Comparison of ENCODE assay signal across 1 cellular context in the genomic region with DNA sequence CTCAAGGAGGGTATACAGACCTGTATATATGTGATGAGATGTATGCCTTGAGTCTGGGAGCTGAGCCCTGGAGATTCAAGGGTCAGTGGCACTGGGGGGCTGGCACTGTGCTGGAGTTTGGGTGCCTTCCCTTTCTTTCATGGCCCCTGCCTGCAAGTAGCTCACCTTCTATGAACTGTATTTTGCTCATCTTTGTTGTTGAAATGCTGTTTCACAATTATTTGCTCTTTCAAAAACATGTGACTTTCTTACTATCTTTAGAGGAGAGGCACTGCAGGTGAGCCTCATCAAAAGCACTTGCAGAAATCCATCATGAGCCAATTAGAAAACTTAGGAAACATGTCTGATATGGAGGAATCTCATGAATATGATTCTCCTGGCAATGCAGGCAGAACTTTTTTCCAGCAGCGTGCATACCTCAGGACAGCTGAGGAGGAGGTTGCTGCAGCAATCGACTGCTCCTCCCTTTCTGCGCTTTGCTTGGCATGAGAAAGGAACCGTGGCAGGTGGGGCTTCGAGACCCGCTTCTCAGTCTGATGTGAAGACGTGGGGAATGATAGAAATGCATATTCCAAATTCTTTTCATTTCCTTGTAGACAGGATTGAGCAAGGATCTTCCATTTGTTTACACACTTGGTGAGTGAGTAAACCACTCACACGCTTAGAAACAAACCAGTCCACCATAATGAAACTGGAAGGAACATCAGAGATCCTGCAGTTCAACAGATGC.
A peak's percentile ranks its signal among the peaks of the same experiment; 100 is the strongest.
TF ChIP-seq lines count a peak whose summit lies in the region.

No MANE protein-coding gene starts in this region.

TF ChIP-seq in IMR-90, 13 proteins besides CTCF, POLR2A, EP300 and RAD21 (continued from another document):
- TF ChIP-seq CEBPB (IDR thresholded peaks at IDR 0.05; ENCODE audit: low read depth, low read length) (peak; percentile 92), CHD1 (IDR thresholded peaks at IDR 0.05; ENCODE audit: low read depth, low read length) (no peak), BHLHE40 (IDR thresholded peaks at IDR 0.05; ENCODE audit: low read depth, low read length) (0 out of 2 replicates have a peak, but pooled peaks have one; percentile 10), NFE2L2 (IDR thresholded peaks at IDR 0.05; ENCODE audit: low read depth, low read length) (0 out of 2 replicates have a peak, but pooled peaks have one; percentile 18), SMC3 (IDR thresholded peaks at IDR 0.05; ENCODE audit: low read depth, low read length) (no peak), MAFK (IDR thresholded peaks at IDR 0.05; ENCODE audit: low read depth, low read length) (no peak), RCOR1 (IDR thresholded peaks at IDR 0.05; ENCODE audit: insufficient replicate concordance, low read length) (peak; percentile 55), MAZ (IDR thresholded peaks at IDR 0.05; ENCODE audit: borderline replicate concordance, low read depth, low read length) (peak; percentile 10; the same call in 1 of the 2 replicates), MXI1 (IDR thresholded peaks at IDR 0.05; ENCODE audit: borderline replicate concordance, low read depth, low read length) (no peak)
- TF ChIP-seq, protein P1, sequence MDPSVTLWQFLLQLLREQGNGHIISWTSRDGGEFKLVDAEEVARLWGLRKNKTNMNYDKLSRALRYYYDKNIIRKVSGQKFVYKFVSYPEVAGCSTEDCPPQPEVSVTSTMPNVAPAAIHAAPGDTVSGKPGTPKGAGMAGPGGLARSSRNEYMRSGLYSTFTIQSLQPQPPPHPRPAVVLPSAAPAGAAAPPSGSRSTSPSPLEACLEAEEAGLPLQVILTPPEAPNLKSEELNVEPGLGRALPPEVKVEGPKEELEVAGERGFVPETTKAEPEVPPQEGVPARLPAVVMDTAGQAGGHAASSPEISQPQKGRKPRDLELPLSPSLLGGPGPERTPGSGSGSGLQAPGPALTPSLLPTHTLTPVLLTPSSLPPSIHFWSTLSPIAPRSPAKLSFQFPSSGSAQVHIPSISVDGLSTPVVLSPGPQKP (IDR thresholded peaks at IDR 0.05; ENCODE audit: borderline replicate concordance, low read depth, low read length) = no peak
- TF ChIP-seq, protein P2, sequence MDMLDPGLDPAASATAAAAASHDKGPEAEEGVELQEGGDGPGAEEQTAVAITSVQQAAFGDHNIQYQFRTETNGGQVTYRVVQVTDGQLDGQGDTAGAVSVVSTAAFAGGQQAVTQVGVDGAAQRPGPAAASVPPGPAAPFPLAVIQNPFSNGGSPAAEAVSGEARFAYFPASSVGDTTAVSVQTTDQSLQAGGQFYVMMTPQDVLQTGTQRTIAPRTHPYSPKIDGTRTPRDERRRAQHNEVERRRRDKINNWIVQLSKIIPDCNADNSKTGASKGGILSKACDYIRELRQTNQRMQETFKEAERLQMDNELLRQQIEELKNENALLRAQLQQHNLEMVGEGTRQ (IDR thresholded peaks at IDR 0.05; ENCODE audit: low read depth, low read length) = no peak
